1 cellular context compared by ENCODE assay signal in the genomic region with DNA sequence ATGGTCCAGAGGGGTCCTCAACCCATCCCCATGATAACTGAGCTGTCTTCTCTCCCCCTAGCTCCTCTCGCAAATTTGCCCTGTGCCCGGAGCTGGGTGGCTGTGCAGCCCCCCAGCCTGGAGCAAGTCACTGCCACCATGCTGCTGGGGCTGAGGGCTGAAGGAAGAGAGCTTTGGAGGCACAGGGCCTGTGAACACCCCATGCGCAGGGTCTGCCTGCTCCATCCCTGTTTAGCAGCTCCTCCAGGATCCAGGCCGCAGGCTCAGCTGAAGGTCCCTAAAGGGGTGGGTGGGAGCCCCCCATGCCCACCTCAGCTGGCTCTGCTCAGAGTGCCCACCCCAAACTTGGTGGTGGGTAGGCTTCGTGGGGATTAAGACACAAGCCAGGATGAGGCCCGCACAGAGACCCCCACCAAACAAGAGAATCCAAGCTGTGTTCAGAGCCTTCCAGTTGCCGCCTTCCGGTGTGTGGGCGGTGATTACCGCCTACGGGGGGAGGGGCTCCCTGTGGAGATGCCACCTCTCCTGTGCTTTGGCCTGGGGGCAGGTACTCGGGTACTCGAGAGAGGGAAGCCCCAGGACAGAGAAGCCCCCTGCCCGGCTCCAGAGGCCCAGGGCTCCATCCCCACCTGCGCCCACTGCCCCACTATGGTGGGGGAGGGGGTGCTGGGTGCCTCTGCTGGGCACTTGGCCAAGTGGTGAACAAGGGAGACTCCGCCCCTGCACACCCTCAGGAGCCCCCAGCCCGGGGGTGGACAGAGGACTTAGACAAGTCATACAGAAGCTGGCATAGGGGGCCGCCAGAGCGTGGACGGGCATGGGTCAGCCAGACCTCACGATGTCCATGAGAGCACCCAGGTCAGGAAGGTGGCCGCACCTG.
TF ChIP-seq lines count a peak whose summit lies in the region.

No MANE protein-coding gene starts in this region.

TF ChIP-seq in HEK293, 187 proteins besides CTCF, POLR2A, EP300 and RAD21 (continued from another document):
- TF ChIP-seq, protein P1, sequence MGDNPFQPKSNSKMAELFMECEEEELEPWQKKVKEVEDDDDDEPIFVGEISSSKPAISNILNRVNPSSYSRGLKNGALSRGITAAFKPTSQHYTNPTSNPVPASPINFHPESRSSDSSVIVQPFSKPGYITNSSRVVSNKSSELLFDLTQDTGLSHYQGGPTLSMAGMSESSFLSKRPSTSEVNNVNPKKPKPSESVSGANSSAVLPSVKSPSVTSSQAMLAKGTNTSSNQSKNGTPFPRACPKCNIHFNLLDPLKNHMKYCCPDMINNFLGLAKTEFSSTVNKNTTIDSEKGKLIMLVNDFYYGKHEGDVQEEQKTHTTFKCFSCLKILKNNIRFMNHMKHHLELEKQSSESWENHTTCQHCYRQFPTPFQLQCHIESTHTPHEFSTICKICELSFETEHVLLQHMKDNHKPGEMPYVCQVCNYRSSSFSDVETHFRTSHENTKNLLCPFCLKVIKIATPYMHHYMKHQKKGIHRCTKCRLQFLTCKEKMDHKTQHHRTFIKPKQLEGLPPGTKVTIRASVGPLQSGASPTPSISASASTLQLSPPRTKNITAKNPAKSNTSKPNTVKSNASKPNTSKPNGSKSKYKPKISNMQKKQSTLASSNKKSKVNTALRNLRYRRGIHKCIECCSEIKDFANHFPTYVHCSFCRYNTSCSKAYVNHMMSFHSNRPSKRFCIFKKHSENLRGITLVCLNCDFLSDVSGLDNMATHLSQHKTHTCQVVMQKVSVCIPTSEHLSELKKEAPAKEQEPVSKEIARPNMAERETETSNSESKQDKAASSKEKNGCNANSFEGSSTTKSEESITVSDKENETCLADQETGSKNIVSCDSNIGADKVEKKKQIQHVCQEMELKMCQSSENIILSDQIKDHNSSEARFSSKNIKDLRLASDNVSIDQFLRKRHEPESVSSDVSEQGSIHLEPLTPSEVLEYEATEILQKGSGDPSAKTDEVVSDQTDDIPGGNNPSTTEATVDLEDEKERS (tag by site-specific recombination; IDR thresholded peaks at IDR 0.05), result no peak
- TF ChIP-seq ZNF423 (tag by site-specific recombination; IDR thresholded peaks at IDR 0.05) (0 out of 2 replicates have a peak, but pooled peaks have one; percentile 13), GLIS1 (tag by site-specific recombination; IDR thresholded peaks at IDR 0.05) (peak; percentile 14; the same call in 1 of the 2 replicates), ZNF830 (tag by site-specific recombination; IDR thresholded peaks at IDR 0.05; ENCODE audit: low read depth) (no peak), ZNF274 (IDR thresholded peaks at IDR 0.05; ENCODE audit: low read length) (no peak), ZNF274 (tag by site-specific recombination; IDR thresholded peaks at IDR 0.05; ENCODE audit: borderline replicate concordance) (no peak), ZNF600 (tag by site-specific recombination; IDR thresholded peaks at IDR 0.05) (peak; percentile 93), SETDB1 (IDR thresholded peaks at IDR 0.05; ENCODE audit: insufficient read length, low read length) (no peak), EGR2 (tag by site-specific recombination; IDR thresholded peaks at IDR 0.05; ENCODE audit: low read depth) (peak; percentile 87), IKZF3 (tag by site-specific recombination; IDR thresholded peaks at IDR 0.05) (0 out of 2 replicates have a peak, but pooled peaks have one; percentile 21), ZIC2 (tag by site-specific recombination; IDR thresholded peaks at IDR 0.05) (peak; percentile 44), ZNF529 (tag by site-specific recombination; IDR thresholded peaks at IDR 0.05; ENCODE audit: insufficient replicate concordance) (no peak), GLIS2 (tag by site-specific recombination; IDR thresholded peaks at IDR 0.05) (peak; percentile 43; the same call in 1 of the 2 replicates), ZNF239 (tag by site-specific recombination; IDR thresholded peaks at IDR 0.05) (no peak), WT1 (tag by site-specific recombination; IDR thresholded peaks at IDR 0.05) (no peak), ZBTB8A (tag by site-specific recombination; IDR thresholded peaks at IDR 0.05) (peak; percentile 66), SP7 (tag by site-specific recombination; IDR thresholded peaks at IDR 0.05) (peak; percentile 26; the same call in 1 of the 2 replicates), KLF9 (tag by site-specific recombination; IDR thresholded peaks at IDR 0.05; ENCODE audit: low read depth) (0 out of 2 replicates have a peak, but pooled peaks have one; percentile 16), ZNF426 (tag by site-specific recombination; IDR thresholded peaks at IDR 0.05) (no peak), ZFP69B (tag by site-specific recombination; IDR thresholded peaks at IDR 0.05) (no peak), ZFHX2 (tag by site-specific recombination; conservative IDR thresholded peaks at IDR 0.05) (peak; percentile 97)
- TF ChIP-seq, protein P2, sequence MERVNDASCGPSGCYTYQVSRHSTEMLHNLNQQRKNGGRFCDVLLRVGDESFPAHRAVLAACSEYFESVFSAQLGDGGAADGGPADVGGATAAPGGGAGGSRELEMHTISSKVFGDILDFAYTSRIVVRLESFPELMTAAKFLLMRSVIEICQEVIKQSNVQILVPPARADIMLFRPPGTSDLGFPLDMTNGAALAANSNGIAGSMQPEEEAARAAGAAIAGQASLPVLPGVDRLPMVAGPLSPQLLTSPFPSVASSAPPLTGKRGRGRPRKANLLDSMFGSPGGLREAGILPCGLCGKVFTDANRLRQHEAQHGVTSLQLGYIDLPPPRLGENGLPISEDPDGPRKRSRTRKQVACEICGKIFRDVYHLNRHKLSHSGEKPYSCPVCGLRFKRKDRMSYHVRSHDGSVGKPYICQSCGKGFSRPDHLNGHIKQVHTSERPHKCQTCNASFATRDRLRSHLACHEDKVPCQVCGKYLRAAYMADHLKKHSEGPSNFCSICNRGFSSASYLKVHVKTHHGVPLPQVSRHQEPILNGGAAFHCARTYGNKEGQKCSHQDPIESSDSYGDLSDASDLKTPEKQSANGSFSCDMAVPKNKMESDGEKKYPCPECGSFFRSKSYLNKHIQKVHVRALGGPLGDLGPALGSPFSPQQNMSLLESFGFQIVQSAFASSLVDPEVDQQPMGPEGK (tag by site-specific recombination; IDR thresholded peaks at IDR 0.05), result peak; percentile 68
- TF ChIP-seq, protein P3, sequence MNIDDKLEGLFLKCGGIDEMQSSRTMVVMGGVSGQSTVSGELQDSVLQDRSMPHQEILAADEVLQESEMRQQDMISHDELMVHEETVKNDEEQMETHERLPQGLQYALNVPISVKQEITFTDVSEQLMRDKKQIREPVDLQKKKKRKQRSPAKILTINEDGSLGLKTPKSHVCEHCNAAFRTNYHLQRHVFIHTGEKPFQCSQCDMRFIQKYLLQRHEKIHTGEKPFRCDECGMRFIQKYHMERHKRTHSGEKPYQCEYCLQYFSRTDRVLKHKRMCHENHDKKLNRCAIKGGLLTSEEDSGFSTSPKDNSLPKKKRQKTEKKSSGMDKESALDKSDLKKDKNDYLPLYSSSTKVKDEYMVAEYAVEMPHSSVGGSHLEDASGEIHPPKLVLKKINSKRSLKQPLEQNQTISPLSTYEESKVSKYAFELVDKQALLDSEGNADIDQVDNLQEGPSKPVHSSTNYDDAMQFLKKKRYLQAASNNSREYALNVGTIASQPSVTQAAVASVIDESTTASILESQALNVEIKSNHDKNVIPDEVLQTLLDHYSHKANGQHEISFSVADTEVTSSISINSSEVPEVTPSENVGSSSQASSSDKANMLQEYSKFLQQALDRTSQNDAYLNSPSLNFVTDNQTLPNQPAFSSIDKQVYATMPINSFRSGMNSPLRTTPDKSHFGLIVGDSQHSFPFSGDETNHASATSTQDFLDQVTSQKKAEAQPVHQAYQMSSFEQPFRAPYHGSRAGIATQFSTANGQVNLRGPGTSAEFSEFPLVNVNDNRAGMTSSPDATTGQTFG (tag by site-specific recombination; IDR thresholded peaks at IDR 0.05; ENCODE audit: borderline replicate concordance), result no peak
- TF ChIP-seq, protein P4, sequence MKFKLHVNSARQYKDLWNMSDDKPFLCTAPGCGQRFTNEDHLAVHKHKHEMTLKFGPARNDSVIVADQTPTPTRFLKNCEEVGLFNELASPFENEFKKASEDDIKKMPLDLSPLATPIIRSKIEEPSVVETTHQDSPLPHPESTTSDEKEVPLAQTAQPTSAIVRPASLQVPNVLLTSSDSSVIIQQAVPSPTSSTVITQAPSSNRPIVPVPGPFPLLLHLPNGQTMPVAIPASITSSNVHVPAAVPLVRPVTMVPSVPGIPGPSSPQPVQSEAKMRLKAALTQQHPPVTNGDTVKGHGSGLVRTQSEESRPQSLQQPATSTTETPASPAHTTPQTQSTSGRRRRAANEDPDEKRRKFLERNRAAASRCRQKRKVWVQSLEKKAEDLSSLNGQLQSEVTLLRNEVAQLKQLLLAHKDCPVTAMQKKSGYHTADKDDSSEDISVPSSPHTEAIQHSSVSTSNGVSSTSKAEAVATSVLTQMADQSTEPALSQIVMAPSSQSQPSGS (tag by site-specific recombination; IDR thresholded peaks at IDR 0.05; ENCODE audit: low read depth), result no peak
- TF ChIP-seq, protein P5, sequence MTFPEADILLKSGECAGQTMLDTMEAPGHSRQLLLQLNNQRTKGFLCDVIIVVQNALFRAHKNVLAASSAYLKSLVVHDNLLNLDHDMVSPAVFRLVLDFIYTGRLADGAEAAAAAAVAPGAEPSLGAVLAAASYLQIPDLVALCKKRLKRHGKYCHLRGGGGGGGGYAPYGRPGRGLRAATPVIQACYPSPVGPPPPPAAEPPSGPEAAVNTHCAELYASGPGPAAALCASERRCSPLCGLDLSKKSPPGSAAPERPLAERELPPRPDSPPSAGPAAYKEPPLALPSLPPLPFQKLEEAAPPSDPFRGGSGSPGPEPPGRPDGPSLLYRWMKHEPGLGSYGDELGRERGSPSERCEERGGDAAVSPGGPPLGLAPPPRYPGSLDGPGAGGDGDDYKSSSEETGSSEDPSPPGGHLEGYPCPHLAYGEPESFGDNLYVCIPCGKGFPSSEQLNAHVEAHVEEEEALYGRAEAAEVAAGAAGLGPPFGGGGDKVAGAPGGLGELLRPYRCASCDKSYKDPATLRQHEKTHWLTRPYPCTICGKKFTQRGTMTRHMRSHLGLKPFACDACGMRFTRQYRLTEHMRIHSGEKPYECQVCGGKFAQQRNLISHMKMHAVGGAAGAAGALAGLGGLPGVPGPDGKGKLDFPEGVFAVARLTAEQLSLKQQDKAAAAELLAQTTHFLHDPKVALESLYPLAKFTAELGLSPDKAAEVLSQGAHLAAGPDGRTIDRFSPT (tag by site-specific recombination; IDR thresholded peaks at IDR 0.05), result peak; percentile 72; the same call in 1 of the 2 replicates
- TF ChIP-seq, protein P6, sequence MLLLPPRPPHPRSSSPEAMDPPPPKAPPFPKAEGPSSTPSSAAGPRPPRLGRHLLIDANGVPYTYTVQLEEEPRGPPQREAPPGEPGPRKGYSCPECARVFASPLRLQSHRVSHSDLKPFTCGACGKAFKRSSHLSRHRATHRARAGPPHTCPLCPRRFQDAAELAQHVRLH (tag by site-specific recombination; IDR thresholded peaks at IDR 0.05), result no peak
